ENCODE assay signal across 30 cellular contexts in the genomic region with DNA sequence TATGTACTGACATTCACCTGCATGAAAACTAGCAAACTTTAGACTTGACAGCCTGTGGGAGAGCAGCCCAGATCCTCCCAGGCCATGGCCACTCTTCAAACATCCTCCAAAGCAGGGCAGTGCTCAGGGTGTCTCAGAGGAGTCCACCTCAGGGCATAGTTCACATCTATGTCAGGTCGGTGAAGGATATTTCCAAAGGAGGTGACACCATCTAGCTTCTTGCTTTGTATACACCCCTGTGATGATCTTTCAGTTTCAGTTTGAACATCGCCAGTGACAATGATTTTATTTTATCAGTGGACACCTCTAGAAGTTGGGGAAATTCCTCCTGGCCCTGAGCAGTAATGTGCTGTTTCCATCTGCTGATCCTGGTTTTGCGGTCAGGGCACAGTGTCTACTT. TPM values are rescaled to one million over a fixed set of nuclear protein-coding genes. Genes with fewer than 3 reads are reported as not detected.
DNase-seq lines count a peak whose midpoint lies in the region; ATAC-seq, FAIRE-seq and TF ChIP-seq lines count a peak whose summit lies in the region.
"Had no signal": no experiment of that assay in that cellular context is flagged by ENCODE, and none has a peak within 500 bp of the region (broad histone marks: within the 10 kb centered on the region; RNA-seq: fewer than 3 reads in every experiment).

No MANE protein-coding gene starts in this region.

- H3K9me3 Mint-ChIP-seq in activated CD4-positive, alpha-beta T cell treated with anti-CD3 and anti-CD28 coated beads for 36 hours (ENCODE audit: low read depth) = peaks cover 4% of the 10 kb centered on the region

- no peak overlapping the region for H2AK5ac ChIP-seq in H1 (ENCODE audit: low read depth, low read length)

- POLR2A ChIA-PET in activated CD4-positive, alpha-beta T cell treated with anti-CD3 and anti-CD28 coated beads for 36 hours (lab: Charles Lee) = no interaction called here
- POLR2A ChIA-PET in H1 (lab: Charles Lee; ENCODE audit: partially characterized antibody) = no interaction called here

- no peak overlapping the region for H3K27ac ChIP-seq in MM.1S (ENCODE audit: low read length)
- H3K27ac ChIP-seq in H1 (ENCODE audit: low read depth, low read length) = no peak overlapping the region
- no peak overlapping the region for H3K27ac ChIP-seq in small intestine (ENCODE audit: low read depth in 1 of 2, low read length in 1 of 2)
- H3K27ac ChIP-seq in hepatocyte = no peak overlapping the region
- H3K27ac ChIP-seq: BLaER1, HL-60, SJCRH30 had no signal

- TF ChIP-seq EP300 in H1 (IDR thresholded peaks at IDR 0.05; ENCODE audit: borderline replicate concordance in 1 of 2, low read depth in 2 of 2, low read length in 2 of 2) = no peak

- no peaks in the 10 kb centered on the region for H3K79me1 ChIP-seq in H1 (ENCODE audit: low read depth, low read length)

- H3K4ac ChIP-seq in H1 (replicated peaks; ENCODE audit: insufficient read length, low read depth, low read length) = no peak overlapping the region

- H3F3A ChIP-seq in MM.1S (ENCODE audit: insufficient read depth, low read length) = no peaks in the 10 kb centered on the region; the same call in 1 of the 2 replicates

- H3K4me2 ChIP-seq in MM.1S (ENCODE audit: low read depth, low read length) (peak overlapping the region; percentile 61), H1 (ENCODE audit: insufficient read depth in 1 of 2, low read depth in 2 of 2, low read length in 2 of 2) (no peak overlapping the region), hepatocyte (no peak overlapping the region)
- H3K4me2 ChIP-seq: BLaER1, GM23338 had no signal

- TF ChIP-seq POLR2A in H1 (IDR thresholded peaks at IDR 0.05; ENCODE audit: control extremely low read depth in 1 of 2, low read depth in 2 of 2, low read length in 2 of 2) = no peak

- H3K18ac ChIP-seq in H1 (ENCODE audit: extremely low read depth, low read length) = no peak overlapping the region

- H3K4me3 ChIP-seq in MM.1S (ENCODE audit: low read length) = peak overlapping the region; percentile 39
- no peak overlapping the region for H3K4me3 ChIP-seq in H1 (ENCODE audit: extremely low read depth in 1 of 4, insufficient read depth in 2 of 4, low read depth in 3 of 4, low read length in 4 of 4)
- H3K4me3 ChIP-seq in small intestine (ENCODE audit: low read depth in 1 of 2, low read length in 2 of 2) = no peak overlapping the region
- H3K4me3 ChIP-seq in hepatocyte = no peak overlapping the region
- H3K4me3 ChIP-seq: BLaER1, GM23338, SJCRH30 had no signal

- no peak overlapping the region for H3K27ac Mint-ChIP-seq in activated CD4-positive, alpha-beta T cell treated with anti-CD3 and anti-CD28 coated beads for 36 hours
- H3K27ac Mint-ChIP-seq: GM23338 had no signal

- H3K9ac ChIP-seq in MM.1S (ENCODE audit: low read length) (no peak overlapping the region; the same call in 1 of the 2 replicates), H1 (replicated peaks in 1 of 4; ENCODE audit: extremely low read depth in 1 of 4, low read depth in 3 of 4, low read length in 3 of 4) (no peak overlapping the region)
- H3K9ac ChIP-seq: BLaER1 had no signal

- peaks cover 23% of the 10 kb centered on the region for H3K4me1 ChIP-seq in MM.1S (ENCODE audit: low read length)
- no peaks in the 10 kb centered on the region for H3K4me1 ChIP-seq in H1 (replicated peaks in 1 of 4; ENCODE audit: control insufficient read depth in 3 of 4, insufficient read depth in 4 of 4, low read length in 3 of 4)
- no peaks in the 10 kb centered on the region for H3K4me1 ChIP-seq in small intestine (ENCODE audit: control insufficient read depth in 2 of 2, insufficient read depth in 1 of 2, low read depth in 1 of 2, low read length in 1 of 2)
- H3K4me1 ChIP-seq in hepatocyte (ENCODE audit: insufficient read depth) = no peaks in the 10 kb centered on the region
- H3K4me1 ChIP-seq: SJCRH30 had no signal

- H3K9me3 ChIP-seq in MM.1S (replicated peaks; ENCODE audit: insufficient read depth, low read length) (no peaks in the 10 kb centered on the region), H1 (ENCODE audit: insufficient read depth in 2 of 2, low read depth in 1 of 2, low read length in 1 of 2) (peaks cover 1% of the 10 kb centered on the region in 2 experiments; a peak in 2 of 4 replicates), small intestine (ENCODE audit: control insufficient read depth, low read depth) (no peaks in the 10 kb centered on the region), hepatocyte (ENCODE audit: low read depth) (peaks cover 12% of the 10 kb centered on the region)
- H3K9me3 ChIP-seq: BLaER1 had no signal

- H3K4me3 Mint-ChIP-seq in activated CD4-positive, alpha-beta T cell treated with anti-CD3 and anti-CD28 coated beads for 36 hours = no peak overlapping the region
- H3K4me3 Mint-ChIP-seq: CD4-positive, CD25-positive, alpha-beta regulatory T cell; GM23338 had no signal

- no peak overlapping the region for H2BK5ac ChIP-seq in H1 (ENCODE audit: low read depth, low read length)

- DNase-seq in activated CD4-positive, alpha-beta T cell treated with anti-CD3 and anti-CD28 coated beads for 36 hours = no peak
- no peak for DNase-seq in activated CD4-positive, alpha-beta T cell treated with anti-CD3 and anti-CD28 coated beads for 48 hours
- DNase-seq in MM.1S (peak; percentile 39), H1 (ENCODE audit: low read depth in 1 of 2, low spot score in 2 of 2) (no peak), small intestine (peak; percentile 59), iPS-NIHi7 (ENCODE audit: extremely low spot score) (no peak), hepatocyte (ENCODE audit: low spot score) (no peak)
- DNase-seq: 8988T; CD4-positive, CD25-positive, alpha-beta regulatory T cell; DMS153; DND-41; HCEC 1CT; Karpas-422; NCI-H1092 treated with DMSO at 0.1 percent for 48 hours; NCI-H1436; NCI-H187; NCI-H2081 treated with DMSO at 0.1 percent for 48 hours; NCI-H2171; NCI-H345; NCI-H524; NCI-H748 treated with DMSO at 0.1 percent for 48 hours; NK-92 treated with Interleukin-12 subunit alpha and Interleukin-12 subunit beta, amount 100 ng/mL, for 24 hours; PC-3; SJCRH30 had no signal

- H3K9me2 ChIP-seq in MM.1S (replicated peaks; ENCODE audit: insufficient read depth, low read length) = no peaks in the 10 kb centered on the region
- no peaks in the 10 kb centered on the region for H3K9me2 ChIP-seq in hepatocyte (replicated peaks; ENCODE audit: insufficient read depth)

- peak overlapping the region; percentile 42 for H3K14ac ChIP-seq in H1 (ENCODE audit: insufficient read length)

- no peaks in the 10 kb centered on the region for H3K27me3 ChIP-seq in MM.1S (replicated peaks; ENCODE audit: insufficient read depth, low read length)
- H3K27me3 ChIP-seq in H1 (replicated peaks in 1 of 4; ENCODE audit: control insufficient read depth in 3 of 4, extremely low read depth in 1 of 4, insufficient read depth in 3 of 4, low read length in 3 of 4) = no peaks in the 10 kb centered on the region; a peak in 1 of 7 replicates
- H3K27me3 ChIP-seq in small intestine (ENCODE audit: control insufficient read depth in 2 of 2, insufficient read depth in 2 of 2, low read length in 2 of 2) = no peaks in the 10 kb centered on the region
- no peaks in the 10 kb centered on the region for H3K27me3 ChIP-seq in hepatocyte
- H3K27me3 ChIP-seq: BLaER1, SJCRH30 had no signal

- no peak overlapping the region for H2BK120ac ChIP-seq in H1 (replicated peaks; ENCODE audit: low read depth, low read length)

- TF ChIP-seq RAD21 in H1 (IDR thresholded peaks at IDR 0.05 in 1 of 2, conservative IDR thresholded peaks at IDR 0.05 in 1 of 2; ENCODE audit: low read depth in 2 of 2, low read length in 2 of 2) = no peak

- no peaks in the 10 kb centered on the region for H3K79me2 ChIP-seq in MM.1S (ENCODE audit: low read length)
- no peaks in the 10 kb centered on the region for H3K79me2 ChIP-seq in H1 (ENCODE audit: control insufficient read depth in 1 of 2, insufficient read depth in 2 of 2, low read length in 2 of 2)
- H3K79me2 ChIP-seq in hepatocyte = no peaks in the 10 kb centered on the region

- H2BK20ac ChIP-seq in H1 (ENCODE audit: low read length) = no peak overlapping the region

- H3K36me3 ChIP-seq in MM.1S (replicated peaks; ENCODE audit: insufficient read depth, low read length) (no peaks in the 10 kb centered on the region), H1 (ENCODE audit: control insufficient read depth in 2 of 4, insufficient read depth in 4 of 4, low read length in 3 of 4) (no peaks in the 10 kb centered on the region), small intestine (ENCODE audit: control insufficient read depth in 2 of 2, insufficient read depth in 2 of 2, low read length in 2 of 2) (no peaks in the 10 kb centered on the region), hepatocyte (replicated peaks; ENCODE audit: insufficient read depth, low read depth) (no peaks in the 10 kb centered on the region)
- H3K36me3 ChIP-seq: BLaER1, SJCRH30 had no signal

- no peak overlapping the region; the same call in 1 of the 2 replicates for H4K8ac ChIP-seq in H1 (ENCODE audit: extremely low read depth, insufficient read depth, low read length)

- H4K91ac ChIP-seq in H1 (replicated peaks; ENCODE audit: insufficient read length, low read length) = no peak overlapping the region

- H3K4me1 Mint-ChIP-seq in activated CD4-positive, alpha-beta T cell treated with anti-CD3 and anti-CD28 coated beads for 36 hours = peaks cover 10% of the 10 kb centered on the region
- H3K4me1 Mint-ChIP-seq: GM23338 had no signal

- H2AFZ ChIP-seq in MM.1S (ENCODE audit: low read length) = peak overlapping the region; percentile 62
- no peak overlapping the region for H2AFZ ChIP-seq in H1 (ENCODE audit: low read length)
- no peak overlapping the region for H2AFZ ChIP-seq in hepatocyte
- H2AFZ ChIP-seq: GM23338 had no signal

- H2BK15ac ChIP-seq in H1 (ENCODE audit: low read length) = no peak overlapping the region

- H3K27me3 Mint-ChIP-seq in activated CD4-positive, alpha-beta T cell treated with anti-CD3 and anti-CD28 coated beads for 36 hours = peaks cover under 1% of the 10 kb centered on the region

- H3K23me2 ChIP-seq in H1 (ENCODE audit: low read depth, low read length) = no peaks in the 10 kb centered on the region

- no peaks in the 10 kb centered on the region for H3K36me3 Mint-ChIP-seq in activated CD4-positive, alpha-beta T cell treated with anti-CD3 and anti-CD28 coated beads for 36 hours (ENCODE audit: low read depth)
- H3K36me3 Mint-ChIP-seq: CD4-positive, CD25-positive, alpha-beta regulatory T cell had no signal

- no peak overlapping the region for H4K5ac ChIP-seq in H1 (ENCODE audit: insufficient read length, low read depth, low read length)

- H4K20me1 ChIP-seq in MM.1S (ENCODE audit: insufficient read depth, low read length) (no peaks in the 10 kb centered on the region), H1 (replicated peaks in 1 of 2; ENCODE audit: control insufficient read depth in 1 of 2, insufficient read depth in 2 of 2, low read length in 2 of 2) (no peaks in the 10 kb centered on the region), hepatocyte (ENCODE audit: insufficient read depth, poor library complexity, severe bottlenecking) (no peaks in the 10 kb centered on the region)

- no peak overlapping the region for H2BK12ac ChIP-seq in H1 (ENCODE audit: low read depth, low read length)

- no peak overlapping the region for H3K23ac ChIP-seq in H1 (ENCODE audit: insufficient read length)

- no peak overlapping the region for H3K56ac ChIP-seq in H1 (replicated peaks; ENCODE audit: insufficient read length, low read depth, low read length)

- TF ChIP-seq CTCF in MM.1S (IDR thresholded peaks at IDR 0.05; ENCODE audit: low read length) (no peak), H1 (IDR thresholded peaks at IDR 0.05; ENCODE audit: control extremely low read depth in 1 of 3, insufficient read depth in 1 of 3, low read depth in 1 of 3, low read length in 3 of 3) (no peak), hepatocyte (IDR thresholded peaks at IDR 0.05; ENCODE audit: poor library complexity) (no peak)

- WGBS in H1 (ENCODE audit: extremely low coverage in 1 of 2, insufficient coverage in 1 of 2, insufficient read length in 1 of 2, insufficient replicate concordance in 2 of 2, low coverage in 1 of 2, low lambda C conversion rate in 2 of 2, missing lambda C conversion rate in 1 of 2), 2 experiments = 91% methylated on average over 3 of the region's 3 CpGs; no CpG with 5 or more reads in 1 of the 2 experiments
- WGBS in small intestine, 3 donors = 43 to 66% (median 44%) methylated on average over 3 of the region's 3 CpGs
- WGBS in hepatocyte (ENCODE audit: low lambda C conversion rate, missing lambda C conversion rate) = 95% methylated on average over 3 of the region's 3 CpGs

- intact Hi-C loops in activated CD4-positive, alpha-beta T cell treated with anti-CD3 and anti-CD28 coated beads for 36 hours (cut with DNase I, micrococcal nuclease) = loop anchor here (5.0 to 10.0 kb wide), 3 partner anchors 91 to 1048 kb away; no protein-coding TSS in a partner anchor

- ATAC-seq in activated CD4-positive, alpha-beta T cell treated with anti-CD3 and anti-CD28 coated beads for 36 hours = peak; percentile 58
- ATAC-seq in GM21360 (IDR thresholded peaks at IDR 0.05; ENCODE audit: unreplicated experiment) = no peak
- ATAC-seq: GM23338, PC-3, Right ventricle myocardium inferior had no signal

- FAIRE-seq in H1 (lab: Jason Lieb, UNC) = no peak
- no peak for FAIRE-seq in small intestine (lab: Jason Lieb, UNC)
- FAIRE-seq: GM18507 had no signal

- CTCF ChIA-PET in activated CD4-positive, alpha-beta T cell treated with anti-CD3 and anti-CD28 coated beads for 36 hours (lab: Charles Lee) = no interaction called here
- CTCF ChIA-PET in H1 (lab: Charles Lee; ENCODE audit: partially characterized antibody) = no interaction called here

RNA-seq across cellular contexts. Expression of a gene that starts 20.1 kb away (rescaled TPM):
- 1 to 10 TPM; 1.9 TPM for total RNA-seq in activated CD4-positive, alpha-beta T cell treated with anti-CD3 and anti-CD28 coated beads for 36 hours
- 3.9 and 4.1 TPM in 2 replicates for total RNA-seq in H1 (2021; fragmentation: NEBNext Ultra II Directional; extraction: Animal tissue kit (Norgen Biotek cat#: 25700))
- polyA plus RNA-seq in H1 (2011; rRNA removed) (7.8 and 8.5 TPM in 2 replicates), small intestine (1 to 10 TPM; 4.7 to 8.9 (median 7.6) TPM), hepatocyte (12.9 and 19.2 TPM in 2 replicates)
- 10.2 TPM for polyA plus RNA-seq in H1 (2011; cell fraction: cytosol; rRNA removed)
- polyA plus RNA-seq in H1 (2011; cell fraction: nucleus; rRNA removed) = 15.5 TPM
- 5.3 to 6.4 TPM (median 5.5 TPM) in 4 replicates for polyA plus RNA-seq in H1 (2012, experiment 1 of 2)
- 4.4 TPM for polyA plus RNA-seq in H1 (2012, experiment 2 of 2)
- polyA plus RNA-seq in H1 (2013, experiment 1 of 2) = 2.5 TPM
- polyA plus RNA-seq in H1 (2013, experiment 2 of 2) = 2.1 TPM
- polyA minus RNA-seq in H1 (2011; rRNA and poly(A)+ RNA removed) = 5.5 and 6.0 TPM in 2 replicates
- polyA minus RNA-seq in H1 (2011; cell fraction: cytosol; rRNA and poly(A)+ RNA removed) = 4.8 TPM
- 3.2 TPM for polyA minus RNA-seq in H1 (2011; cell fraction: nucleus; rRNA and poly(A)+ RNA removed)
- 14.2 and 14.4 TPM in 2 replicates for total RNA-seq in hepatocyte

RNA-seq across cellular contexts. Expression of a gene that starts 36.5 kb away (rescaled TPM):
- not detected for total RNA-seq in activated CD4-positive, alpha-beta T cell treated with anti-CD3 and anti-CD28 coated beads for 36 hours
- 0.11 TPM in 1 of 2 replicates, not detected in the other for total RNA-seq in H1 (2021; fragmentation: NEBNext Ultra II Directional; extraction: Animal tissue kit (Norgen Biotek cat#: 25700))
- polyA plus RNA-seq in H1 (2011; rRNA removed) = 0.15 and 0.19 TPM in 2 replicates
- 0.16 TPM for polyA plus RNA-seq in H1 (2011; cell fraction: cytosol; rRNA removed)
- polyA plus RNA-seq in H1 (2011; cell fraction: nucleus; rRNA removed) = 0.24 TPM
- polyA plus RNA-seq in H1 (2012, experiment 1 of 2) = 0.17 to 0.35 TPM (median 0.26 TPM) in 4 replicates
- 0.16 TPM for polyA plus RNA-seq in H1 (2012, experiment 2 of 2)
- polyA plus RNA-seq in H1 (2013, experiment 1 of 2) = 0.10 TPM
- polyA plus RNA-seq in H1 (2013, experiment 2 of 2) = 0.13 TPM
- 0.17 and 0.28 TPM in 2 replicates for polyA minus RNA-seq in H1 (2011; rRNA and poly(A)+ RNA removed)
- 0.29 TPM for polyA minus RNA-seq in H1 (2011; cell fraction: cytosol; rRNA and poly(A)+ RNA removed)
- 0.40 TPM for polyA minus RNA-seq in H1 (2011; cell fraction: nucleus; rRNA and poly(A)+ RNA removed)
- not detected for polyA plus RNA-seq in small intestine
- total RNA-seq in hepatocyte = not detected in 2 replicates
- polyA plus RNA-seq in hepatocyte = not detected in 2 replicates
- total RNA-seq: CD4-positive, CD25-positive, alpha-beta regulatory T cell; GM23338; PC-3; Right ventricle myocardium inferior had no signal
- polyA plus RNA-seq: GM23338 had no signal

Comparison
In these comparisons a context has a peak if more than half of its experiments do, and no peak if none do; other contexts are left out.
1. DNase-seq: peak in MM.1S (single experiment) and small intestine (single experiment); none in activated CD4-positive, alpha-beta T cell treated with anti-CD3 and anti-CD28 coated beads for 36 hours (single experiment), activated CD4-positive, alpha-beta T cell treated with anti-CD3 and anti-CD28 coated beads for 48 hours (single experiment), H1 (0 of 2), iPS-NIHi7 (single experiment) and hepatocyte (single experiment).